Comparison of ENCODE assay signal across 19 cellular contexts in genomic region chr14:100737526-100737925, GRCh38. TPM values are rescaled to one million over a fixed set of nuclear protein-coding genes. Genes with fewer than 3 reads are reported as not detected.
"Had no signal": no experiment of that assay in that cellular context is flagged by ENCODE, and none has a peak within 500 bp of the region (broad histone marks: within the 10 kb centered on the region; RNA-seq: fewer than 3 reads in every experiment).

No MANE protein-coding gene starts in this region.

- H3K9me3 Mint-ChIP-seq: activated naive CD4-positive, alpha-beta T cell treated with anti-CD3 and anti-CD28 coated beads, Interleukin-2, amount 50 U/mL, for 72 hours; activated T-helper 2 cell treated with anti-CD3 and anti-CD28 coated beads, Interferon-gamma antibody, Interleukin-2, Interleukin-4, amounts not matched to agents 10 μg/mL and 5 μg/mL and 100 μg/mL, durations not matched to agents 14 hours and 24 hours and 36 hours had no signal

- H3K27ac Mint-ChIP-seq: activated B cell treated with CpG ODN at 0.5 μM for 24 hours; activated naive CD4-positive, alpha-beta T cell treated with anti-CD3 and anti-CD28 coated beads, Interleukin-2, amount 50 U/mL, for 72 hours; activated T-helper 2 cell treated with anti-CD3 and anti-CD28 coated beads, Interferon-gamma antibody, Interleukin-2, Interleukin-4, amounts not matched to agents 10 μg/mL and 5 μg/mL and 100 μg/mL, durations not matched to agents 14 hours and 24 hours and 36 hours; naive thymus-derived CD8-positive, alpha-beta T cell had no signal

- H3K4me3 ChIP-seq: mucosa of descending colon, skin epidermis, stomach, vagina had no signal

- ATAC-seq: activated naive CD4-positive, alpha-beta T cell treated with anti-CD3 and anti-CD28 coated beads, Interleukin-2, amount 50 U/mL, for 72 hours; left colon; mucosa of descending colon; naive thymus-derived CD8-positive, alpha-beta T cell had no signal

- H3K4me1 ChIP-seq: stomach, vagina had no signal

- H3K27me3 ChIP-seq: brain microvascular endothelial cell, vagina had no signal

- H3K36me3 Mint-ChIP-seq: activated naive CD4-positive, alpha-beta T cell treated with anti-CD3 and anti-CD28 coated beads, Interleukin-2, amount 50 U/mL, for 72 hours; naive thymus-derived CD8-positive, alpha-beta T cell had no signal

- H3K4me3 Mint-ChIP-seq: activated B cell treated with CpG ODN at 0.5 μM for 24 hours; naive thymus-derived CD8-positive, alpha-beta T cell had no signal

- H3K4me1 Mint-ChIP-seq: activated B cell treated with CpG ODN at 0.5 μM for 24 hours; naive thymus-derived CD8-positive, alpha-beta T cell had no signal

- H3K36me3 ChIP-seq: brain microvascular endothelial cell, stomach, vagina had no signal

- H3K9me3 ChIP-seq: mucosa of descending colon, vagina had no signal

- DNase-seq: activated B cell treated with CpG ODN at 0.5 μM for 24 hours; activated CD4-positive, alpha-beta T cell treated with anti-CD3 and anti-CD28 coated beads, Interleukin-2, amount 50 U/mL, for 1 hour; amygdala; brain microvascular endothelial cell; cerebellar nuclear complex; dermis blood vessel endothelial cell; hypothalamus; left colon; mucosa of descending colon; naive thymus-derived CD8-positive, alpha-beta T cell; stomach; T-helper 2 cell had no signal

- H3K27me3 Mint-ChIP-seq: activated B cell treated with CpG ODN at 0.5 μM for 24 hours had no signal

- H3K27ac ChIP-seq: brain microvascular endothelial cell, skin epidermis, stomach, vagina had no signal

RNA-seq across cellular contexts. Expression of gene DLK1, which starts 10.8 kb away (rescaled TPM):
- total RNA-seq: activated B cell treated with CpG ODN at 0.5 μM for 24 hours; activated CD8-positive, alpha-beta memory T cell treated with anti-CD3 and anti-CD28 coated beads for 36 hours; activated naive CD4-positive, alpha-beta T cell treated with anti-CD3 and anti-CD28 coated beads, Interleukin-2, amount 50 U/mL, for 72 hours; activated T-helper 2 cell treated with anti-CD3 and anti-CD28 coated beads, Interferon-gamma antibody, Interleukin-2, Interleukin-4, amounts not matched to agents 10 μg/mL and 5 μg/mL and 100 μg/mL, durations not matched to agents 14 hours and 24 hours and 36 hours; dermis blood vessel endothelial cell; glomerular endothelial cell; left colon; lung microvascular endothelial cell; naive thymus-derived CD8-positive, alpha-beta T cell had no signal
- polyA plus RNA-seq: naive thymus-derived CD8-positive, alpha-beta T cell had no signal
